15 cellular contexts compared by ENCODE assay signal in the genomic region with DNA sequence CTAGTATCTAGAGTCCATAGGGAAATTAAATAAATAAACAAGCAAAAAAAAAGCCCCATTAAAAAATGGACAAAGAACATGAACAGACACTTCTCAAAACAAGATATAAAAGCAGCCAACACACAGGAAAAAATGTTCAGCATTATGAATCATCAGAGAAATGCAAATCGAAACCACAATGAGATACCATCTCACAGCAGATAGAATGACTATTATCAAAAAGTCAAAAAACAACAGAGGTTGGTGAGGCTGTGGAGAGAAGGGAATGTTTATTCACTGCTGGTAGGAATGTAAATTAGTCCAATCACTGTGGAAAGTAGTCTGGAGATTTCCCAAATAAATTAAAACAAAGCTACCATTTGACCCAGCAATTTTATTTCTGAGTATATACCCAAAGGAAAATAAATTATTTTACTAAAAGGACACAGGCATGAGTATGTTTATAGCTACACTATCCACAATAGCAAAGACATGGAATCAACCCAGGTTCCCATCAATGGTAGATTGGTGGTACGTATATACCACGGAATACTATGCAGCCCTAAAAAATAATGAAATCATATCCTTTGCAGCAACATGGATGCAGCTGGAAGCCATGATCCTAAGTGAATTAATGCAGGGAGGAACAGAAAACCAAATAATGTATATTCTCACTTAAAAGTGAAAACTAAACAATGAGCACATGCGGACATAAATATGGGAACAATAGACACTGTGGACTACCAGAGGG.
DNase-seq lines count a peak whose midpoint lies in the region; TF ChIP-seq lines count a peak whose summit lies in the region.
"Had no signal": no experiment of that assay in that cellular context is flagged by ENCODE, and none has a peak within 500 bp of the region (broad histone marks: within the 10 kb centered on the region; RNA-seq: fewer than 3 reads in every experiment).

No MANE protein-coding gene starts in this region.

- TF ChIP-seq POLR2A in esophagus muscularis mucosa (IDR thresholded peaks at IDR 0.05; ENCODE audit: low read depth) = no peak

- no peaks in the 10 kb centered on the region for H3K79me2 ChIP-seq in fibroblast of lung (ENCODE audit: control insufficient read depth, insufficient read depth, low read length)

- no peak overlapping the region for H3K9ac ChIP-seq in fibroblast of lung (ENCODE audit: insufficient read depth, low read length)

- in situ Hi-C loops in SK-MEL-5 (cut with HindIII; ENCODE audit: low pct_unique_long_range_greater_than_20kb, low sequenced_read_pairs) = no loop called here

- H3K9me3 ChIP-seq in fibroblast of lung (ENCODE audit: control insufficient read depth, insufficient read depth, low read depth, low read length) = no peaks in the 10 kb centered on the region
- H3K9me3 ChIP-seq in esophagus muscularis mucosa = peaks cover 0 to 4% (median 0%) of the 10 kb centered on the region in 4 donors
- H3K9me3 ChIP-seq: sigmoid colon had no signal

- H4K20me1 ChIP-seq in fibroblast of lung (ENCODE audit: control insufficient read depth, extremely low read depth, insufficient read depth, low read length) = no peaks in the 10 kb centered on the region

- H3K27ac ChIP-seq in fibroblast of lung (ENCODE audit: insufficient read depth, low read length) (no peak overlapping the region), esophagus muscularis mucosa (replicated peaks in 1 of 4) (no peak overlapping the region)
- H3K27ac ChIP-seq: 22Rv1, sigmoid colon had no signal

- no peak overlapping the region for H3K4me2 ChIP-seq in fibroblast of lung (ENCODE audit: extremely low read depth, insufficient read depth, low read length)

- DNase-seq in NCI-H1105 treated with DMSO at 0.1 percent for 48 hours (lab: John Stamatoyannopoulos, UW) (peak; percentile 22), NCI-H1105 (lab: John Stamatoyannopoulos, UW) (no peak), SK-MEL-5 (ENCODE audit: low read depth, low spot score) (peak; percentile 68), fibroblast of lung (ENCODE audit: low read depth in 2 of 2) (peak; percentile 65 to 96), stromal cell of bone marrow (ENCODE audit: low read depth) (peak; percentile 62), KG1 (lab: John Stamatoyannopoulos, UW) (no peak), esophagus muscularis mucosa (ENCODE audit: extremely low spot score) (no peak)
- DNase-seq in effector CD4-positive, alpha-beta T cell = no peak
- DNase-seq: activated T-cell treated with anti-CD3 and anti-CD28 coated beads, Interleukin-2, amount 50 U/mL, for 4 hours; caudate nucleus; DMS 273 treated with DMSO at 0.1 percent for 48 hours; kidney; natural killer cell; sigmoid colon had no signal

- H3K4me3 ChIP-seq in fibroblast of lung (replicated peaks in 1 of 4; ENCODE audit: control extremely low read depth in 1 of 4, insufficient read depth in 1 of 4, low read depth in 3 of 4, low read length in 4 of 4) (no peak overlapping the region), esophagus muscularis mucosa (no peak overlapping the region)
- H3K4me3 ChIP-seq: sigmoid colon had no signal

- no peak for TF ChIP-seq EP300 in esophagus muscularis mucosa (IDR thresholded peaks at IDR 0.05)

- no peaks in the 10 kb centered on the region for H3K27me3 ChIP-seq in fibroblast of lung (ENCODE audit: control insufficient read depth, insufficient read depth, low read length)
- H3K27me3 ChIP-seq in esophagus muscularis mucosa = no peaks in the 10 kb centered on the region
- H3K27me3 ChIP-seq: sigmoid colon had no signal

- H3K4me1 ChIP-seq in fibroblast of lung (ENCODE audit: control insufficient read depth, extremely low read depth, insufficient read depth, low read length) (no peaks in the 10 kb centered on the region), esophagus muscularis mucosa (no peaks in the 10 kb centered on the region)

- WGBS in esophagus muscularis mucosa = 96% methylated on average over 4 of the region's 4 CpGs

- no peak for TF ChIP-seq CTCF in fibroblast of lung (conservative IDR thresholded peaks at IDR 0.05 in 1 of 2, IDR thresholded peaks at IDR 0.05 in 1 of 2; ENCODE audit: low read depth in 1 of 2, low read length in 2 of 2)
- no peak for TF ChIP-seq CTCF in esophagus muscularis mucosa (IDR thresholded peaks at IDR 0.05)

- no peak overlapping the region for H2AFZ ChIP-seq in fibroblast of lung (ENCODE audit: low read length)

- intact Hi-C loops in esophagus muscularis mucosa (cut with DNase I) = no loop called here

- H3K36me3 ChIP-seq in fibroblast of lung (ENCODE audit: control insufficient read depth, insufficient read depth, low read length) (no peaks in the 10 kb centered on the region), esophagus muscularis mucosa (no peaks in the 10 kb centered on the region)
- H3K36me3 ChIP-seq: sigmoid colon had no signal

Comparison
In these comparisons a context has a peak if more than half of its experiments do, and no peak if none do; other contexts are left out.
1. DNase-seq: peak in NCI-H1105 treated with DMSO at 0.1 percent for 48 hours (single experiment), SK-MEL-5 (single experiment), fibroblast of lung (2 of 2) and stromal cell of bone marrow (single experiment); none in NCI-H1105 (single experiment), effector CD4-positive, alpha-beta T cell (single experiment), KG1 (single experiment) and esophagus muscularis mucosa (single experiment).